8 cellular contexts compared by ENCODE assay signal in the genomic region with DNA sequence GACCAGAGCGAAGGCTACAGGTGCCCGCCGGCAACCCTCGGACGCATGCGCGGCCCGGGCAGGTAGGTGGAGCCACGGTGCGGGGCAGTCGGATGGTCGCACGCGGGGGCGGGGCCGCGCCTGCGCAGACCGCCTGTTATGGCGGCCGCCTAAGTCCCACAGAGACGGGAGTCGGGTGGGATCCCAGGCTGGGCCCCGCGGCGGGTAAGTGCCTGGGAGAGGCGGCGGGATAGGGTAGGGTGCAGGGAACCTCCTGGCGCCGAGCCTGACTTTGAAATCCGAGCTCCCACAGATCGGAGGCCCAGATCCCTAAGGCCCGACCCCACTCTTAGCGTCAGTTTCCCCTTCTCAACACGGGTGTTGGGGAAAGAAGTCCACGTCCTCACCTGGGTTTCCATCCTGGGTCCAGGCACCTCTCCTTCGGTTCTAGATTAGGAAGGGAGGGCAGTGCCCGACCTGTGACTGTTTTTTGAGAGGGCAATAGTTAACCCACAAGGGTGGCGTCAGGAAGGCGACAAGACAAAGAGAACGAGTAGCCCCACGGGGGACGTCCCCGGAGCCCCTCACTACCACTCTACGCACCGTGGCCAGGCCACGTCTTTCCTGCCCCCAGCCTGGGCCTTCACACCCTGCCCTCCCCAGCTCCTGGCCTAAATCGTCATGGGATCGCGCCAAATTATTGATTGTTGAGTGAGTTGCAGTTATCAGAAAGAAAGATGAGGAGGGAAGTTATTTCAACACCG. TPM values are rescaled to one million over a fixed set of nuclear protein-coding genes. Genes with fewer than 3 reads are reported as not detected.
DNase-seq lines count a peak whose midpoint lies in the region; ATAC-seq, FAIRE-seq and TF ChIP-seq lines count a peak whose summit lies in the region.

A gene with protein sequence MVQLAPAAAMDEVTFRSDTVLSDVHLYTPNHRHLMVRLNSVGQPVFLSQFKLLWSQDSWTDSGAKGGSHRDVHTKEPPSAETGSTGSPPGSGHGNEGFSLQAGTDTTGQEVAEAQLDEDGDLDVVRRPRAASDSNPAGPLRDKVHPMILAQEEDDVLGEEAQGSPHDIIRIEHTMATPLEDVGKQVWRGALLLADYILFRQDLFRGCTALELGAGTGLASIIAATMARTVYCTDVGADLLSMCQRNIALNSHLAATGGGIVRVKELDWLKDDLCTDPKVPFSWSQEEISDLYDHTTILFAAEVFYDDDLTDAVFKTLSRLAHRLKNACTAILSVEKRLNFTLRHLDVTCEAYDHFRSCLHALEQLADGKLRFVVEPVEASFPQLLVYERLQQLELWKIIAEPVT (plus strand): TSS at position 127 of the 743 bp plus-strand sequence. CDS start 3,968 bp downstream, outside the sequence.

- peaks cover 4 to 6% of the 10 kb centered on the region in 2 donors for H3K36me3 ChIP-seq in kidney (ENCODE audit: control insufficient read depth in 1 of 2, insufficient read depth in 2 of 2, low read length in 2 of 2)

- DNase-seq in AG20443 (ENCODE audit: low spot score): peak; percentile 100
- peak; percentile 9 for DNase-seq in NCI-H510A (lab: John Stamatoyannopoulos, UW)
- DNase-seq in activated CD4-positive, alpha-beta T cell treated with anti-CD3 and anti-CD28 coated beads for 24 hours (ENCODE audit: low read depth in 2 of 2): peak; percentile 91
- peak; percentile 97 for DNase-seq in cerebellum (ENCODE audit: low spot score)
- peak; percentile 96 for DNase-seq in kidney
- DNase-seq in stimulated activated CD4-positive, alpha-beta T cell treated with anti-CD3 and anti-CD28 coated beads, Interleukin-15, amount 100 ng/mL, for 1 hour (ENCODE audit: low read depth in 1 of 2, low spot score in 1 of 2): peak; percentile 88 to 93

- ATAC-seq in GM19043 (IDR thresholded peaks at IDR 0.05; ENCODE audit: low read depth, unreplicated experiment): peak; percentile 89
- ATAC-seq in HG03342 (IDR thresholded peaks at IDR 0.05; ENCODE audit: unreplicated experiment): peak; percentile 91

- H3K9me3 ChIP-seq in kidney (ENCODE audit: control insufficient read depth in 1 of 2, low read length in 2 of 2): no peaks in the 10 kb centered on the region

- peak within 1 kb of the TSS; percentile 96 to 97 for H3K4me3 ChIP-seq in kidney (ENCODE audit: low read length in 2 of 2)

- peak within 1 kb of the TSS; percentile 82 to 96 for H3K9ac ChIP-seq in kidney (ENCODE audit: low read length in 2 of 2)

- intact Hi-C loops in kidney (cut with DNase I): no loop called here

- FAIRE-seq in kidney (lab: Jason Lieb, UNC): no peak

- H3K4me1 ChIP-seq in kidney (ENCODE audit: control insufficient read depth in 1 of 2, insufficient read depth in 1 of 2, low read depth in 1 of 2, low read length in 2 of 2): peaks cover 0 to 4% of the 10 kb centered on the region in 2 donors

- no peak within 1 kb of the TSS for H3K27ac ChIP-seq in kidney (ENCODE audit: low read depth in 2 of 2, low read length in 2 of 2)

- TF ChIP-seq CTCF in kidney (IDR thresholded peaks at IDR 0.05; ENCODE audit: borderline replicate concordance, extremely low read depth, insufficient read depth): no peak

RNA-seq across cellular contexts. Expression of the gene that starts here (rescaled TPM):
- 30.4 TPM for total RNA-seq in cerebellum
- 26.2 TPM for total RNA-seq in kidney
- 12.0 TPM for polyA plus RNA-seq in kidney (ENCODE audit: insufficient read depth, low read depth, low replicate concordance)

Comparison
In these comparisons a context has a peak if more than half of its experiments do, and no peak if none do; other contexts are left out.
1. DNase-seq: peak in every context shown above with its lines; median percentile 100 in AG20443; 97 in cerebellum; 96 in kidney; 91 in activated CD4-positive, alpha-beta T cell treated with anti-CD3 and anti-CD28 coated beads for 24 hours; 90 in stimulated activated CD4-positive, alpha-beta T cell treated with anti-CD3 and anti-CD28 coated beads, Interleukin-15, amount 100 ng/mL, for 1 hour; 9 in NCI-H510A.